Comparison of ENCODE assay signal across 8 cellular contexts in genomic region chr5:145834917-145835838, GRCh38. TPM values are rescaled to one million over a fixed set of nuclear protein-coding genes. Genes with fewer than 3 reads are reported as not detected.
DNase-seq lines count a peak whose midpoint lies in the region; ATAC-seq, FAIRE-seq and TF ChIP-seq lines count a peak whose summit lies in the region.

Gene PRELID2, minus strand, starts transcription at chr5:145835342. Its CDS starts 91 bp downstream, at chr5:145835251.

- no peaks in the 10 kb centered on the region for H3K36me3 ChIP-seq in BE2C

- DNase-seq in BE2C (peak; percentile 94), GM19239 (ENCODE audit: insufficient read length, low spot score) (peak; percentile 45), NCI-H748 (lab: John Stamatoyannopoulos, UW; ENCODE audit: unreplicated experiment) (peak; percentile 91), erythroblast (lab: John Stamatoyannopoulos, UW) (peak; percentile 94 to 95), middle frontal gyrus (ENCODE audit: extremely low spot score, low spot score) (peak; percentile 29)
- peak; percentile 13 to 35 (median 15) for DNase-seq in activated CD8-positive, alpha-beta memory T cell treated with anti-CD3 and anti-CD28 coated beads for 48 hours (ENCODE audit: low read depth in 2 of 3, low spot score in 2 of 3)
- peak; percentile 42 to 51 for DNase-seq in stimulated activated CD8-positive, alpha-beta memory T cell treated with anti-CD3 and anti-CD28 coated beads, Interleukin-2, amount 100 ng/mL, for 48 hours (ENCODE audit: low read depth in 2 of 2)

- ATAC-seq in HG03280 (IDR thresholded peaks at IDR 0.05; ENCODE audit: unreplicated experiment) = peak; percentile 71

- TF ChIP-seq POLR2A in erythroblast (IDR thresholded peaks at IDR 0.05; ENCODE audit: low read length) = peak; percentile 91

- no peaks in the 10 kb centered on the region for H3K4me1 ChIP-seq in BE2C

- no peak for TF ChIP-seq CTCF in BE2C (IDR thresholded peaks at IDR 0.05; ENCODE audit: low read depth, low read length)

- H3K4me3 ChIP-seq in BE2C (ENCODE audit: low read depth, low read length) = peak within 1 kb of the TSS; percentile 67

- FAIRE-seq in GM19239 (lab: Jason Lieb, UNC) = no peak

- no peaks in the 10 kb centered on the region for H3K9me3 ChIP-seq in BE2C

- no peaks in the 10 kb centered on the region for H3K27me3 ChIP-seq in BE2C

RNA-seq across cellular contexts. Expression of gene PRELID2, which starts in this region (rescaled TPM):
- polyA plus RNA-seq in BE2C (2012; ENCODE audit: insufficient read depth, insufficient read length, low read depth) = 0.45 TPM

Comparison
In these comparisons a context has a peak if more than half of its experiments do, and no peak if none do; other contexts are left out.
1. Peak in every context shown above with its lines: DNase-seq, ATAC-seq and H3K4me3 ChIP-seq.
2. DNase-seq: peak in every context shown above with its lines; median percentile 94 in erythroblast; 94 in BE2C; 91 in NCI-H748; 46 in stimulated activated CD8-positive, alpha-beta memory T cell treated with anti-CD3 and anti-CD28 coated beads, Interleukin-2, amount 100 ng/mL, for 48 hours; 45 in GM19239; 29 in middle frontal gyrus; 15 in activated CD8-positive, alpha-beta memory T cell treated with anti-CD3 and anti-CD28 coated beads for 48 hours.